ENCODE assay signal across 8 cellular contexts in the genomic region with DNA sequence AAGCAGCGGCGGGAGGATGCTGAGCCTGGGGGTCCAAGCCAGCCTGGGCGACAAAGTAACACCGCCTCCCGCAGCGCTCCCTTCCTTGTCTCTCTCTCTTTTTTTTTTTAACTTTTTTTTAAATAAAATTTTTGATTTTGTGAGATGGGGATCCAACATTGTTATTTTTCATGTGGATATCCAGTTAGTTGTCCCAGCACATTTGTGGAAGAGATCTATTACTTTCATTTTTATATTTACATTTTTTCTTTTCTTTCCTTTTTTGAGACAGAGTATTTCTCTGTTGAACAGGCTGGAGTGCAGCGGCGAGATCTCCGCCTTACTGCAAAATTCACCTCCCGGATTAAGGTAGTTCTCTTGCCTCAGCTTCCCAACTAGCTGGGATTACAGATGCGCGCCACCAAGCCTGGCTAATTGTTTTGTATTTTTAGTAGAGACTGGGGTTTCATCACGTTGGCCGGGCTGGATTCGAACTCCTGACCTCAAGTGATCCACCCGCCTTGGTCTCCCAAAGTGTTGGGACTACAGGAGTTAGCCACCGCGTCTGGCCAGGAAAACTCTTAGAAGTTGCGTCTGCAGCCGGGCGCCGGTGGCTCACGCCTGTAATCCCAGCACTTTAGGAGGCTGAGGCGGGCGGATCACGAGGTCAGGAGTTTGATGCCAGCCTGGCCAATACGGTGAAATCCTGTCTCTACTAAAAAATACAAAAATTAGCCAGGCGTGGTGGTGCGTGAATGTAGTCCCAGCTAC. TPM values are rescaled to one million over a fixed set of nuclear protein-coding genes. Genes with fewer than 3 reads are reported as not detected.
DNase-seq lines count a peak whose midpoint lies in the region; ATAC-seq lines count a peak whose summit lies in the region.

No MANE protein-coding gene starts in this region.

- H3K36me3 ChIP-seq in CD4-positive, CD25-positive, alpha-beta regulatory T cell (ENCODE audit: control insufficient read depth, insufficient read depth, low read length) = no peaks in the 10 kb centered on the region
- H3K36me3 ChIP-seq in MG63 (no peaks in the 10 kb centered on the region), neuron (ENCODE audit: insufficient read depth, low read length) (no peaks in the 10 kb centered on the region)

- H3K9me3 Mint-ChIP-seq in CD4-positive, CD25-positive, alpha-beta regulatory T cell = peaks cover 0 to 37% (median 18%) of the 10 kb centered on the region in 7 donors
- H3K9me3 Mint-ChIP-seq in effector memory CD8-positive, alpha-beta T cell = peaks cover 0 to 2% of the 10 kb centered on the region in 2 donors

- H3K4me3 ChIP-seq in CD4-positive, CD25-positive, alpha-beta regulatory T cell (ENCODE audit: low read depth, low read length) = peak overlapping the region; percentile 74
- H3K4me3 ChIP-seq in MG63 = peak overlapping the region; percentile 79
- peak overlapping the region; percentile 91 for H3K4me3 ChIP-seq in neuron (ENCODE audit: low read length)

- no peak for ATAC-seq in CD4-positive, CD25-positive, alpha-beta regulatory T cell (ENCODE audit: low read depth in 2 of 2)
- no peak for ATAC-seq in effector memory CD8-positive, alpha-beta T cell (replicated peaks)
- ATAC-seq in left lobe of liver (no peak), GM21447 (IDR thresholded peaks at IDR 0.05; ENCODE audit: unreplicated experiment) (no peak)

- H3K4me1 Mint-ChIP-seq in CD4-positive, CD25-positive, alpha-beta regulatory T cell = peaks cover 3 to 37% (median 12%) of the 10 kb centered on the region in 4 donors
- H3K4me1 Mint-ChIP-seq in effector memory CD8-positive, alpha-beta T cell (ENCODE audit: low read depth in 2 of 2) = peaks cover 16 to 24% of the 10 kb centered on the region in 2 donors

- no peak overlapping the region for H3K27ac Mint-ChIP-seq in CD4-positive, CD25-positive, alpha-beta regulatory T cell
- peak overlapping the region in 1 of 2 donors; percentile 51 for H3K27ac Mint-ChIP-seq in effector memory CD8-positive, alpha-beta T cell

- peaks cover 5% of the 10 kb centered on the region for H3K27me3 Mint-ChIP-seq in CD4-positive, CD25-positive, alpha-beta regulatory T cell
- H3K27me3 Mint-ChIP-seq in effector memory CD8-positive, alpha-beta T cell = no peaks in the 10 kb centered on the region

- peaks cover 17 to 43% of the 10 kb centered on the region in 2 experiments for H3K9me3 ChIP-seq in CD4-positive, CD25-positive, alpha-beta regulatory T cell (ENCODE audit: control insufficient read depth in 2 of 2, low read length in 2 of 2)
- peaks cover 9% of the 10 kb centered on the region for H3K9me3 ChIP-seq in MG63
- peaks cover 6% of the 10 kb centered on the region for H3K9me3 ChIP-seq in neuron (ENCODE audit: low read length)

- H3K4me3 Mint-ChIP-seq in CD4-positive, CD25-positive, alpha-beta regulatory T cell = peak overlapping the region; percentile 94 to 99 (median 96)
- peak overlapping the region; percentile 88 to 91 for H3K4me3 Mint-ChIP-seq in effector memory CD8-positive, alpha-beta T cell

- H2AFZ ChIP-seq in neuron (ENCODE audit: low read depth, low read length) = peak overlapping the region; percentile 88

- peak overlapping the region; percentile 74 for H3K27ac ChIP-seq in CD4-positive, CD25-positive, alpha-beta regulatory T cell (ENCODE audit: insufficient read depth, low read length, poor library complexity, severe bottlenecking)

- peaks cover 7% of the 10 kb centered on the region for H3K36me3 Mint-ChIP-seq in CD4-positive, CD25-positive, alpha-beta regulatory T cell
- peaks cover 20% of the 10 kb centered on the region for H3K36me3 Mint-ChIP-seq in effector memory CD8-positive, alpha-beta T cell (ENCODE audit: insufficient read depth)

- H3K4me1 ChIP-seq in CD4-positive, CD25-positive, alpha-beta regulatory T cell (ENCODE audit: control insufficient read depth, insufficient read depth, low read length, poor library complexity, severe bottlenecking) = peaks cover 13% of the 10 kb centered on the region
- H3K4me1 ChIP-seq in neuron (ENCODE audit: insufficient read depth, low read length) = peaks cover 8% of the 10 kb centered on the region

- no peak for DNase-seq in CD4-positive, CD25-positive, alpha-beta regulatory T cell
- no peak for DNase-seq in MG63
- DNase-seq in effector memory CD8-positive, alpha-beta T cell = no peak
- DNase-seq in left lobe of liver (ENCODE audit: low spot score) = no peak
- no peak for DNase-seq in DMS53 treated with DMSO at 0.1 percent for 48 hours (lab: John Stamatoyannopoulos, UW; ENCODE audit: unreplicated experiment)
- no peak for DNase-seq in GOT3 (lab: John Stamatoyannopoulos, UW)

- no peaks in the 10 kb centered on the region for H3K27me3 ChIP-seq in CD4-positive, CD25-positive, alpha-beta regulatory T cell (ENCODE audit: control insufficient read depth, insufficient read depth, low read length)
- H3K27me3 ChIP-seq in MG63 = no peaks in the 10 kb centered on the region
- no peaks in the 10 kb centered on the region for H3K27me3 ChIP-seq in neuron (ENCODE audit: insufficient read depth, low read length)

RNA-seq across cellular contexts. Expression of gene ZNF816, which starts 19.4 kb away (rescaled TPM):
- 5.1 TPM for total RNA-seq in CD4-positive, CD25-positive, alpha-beta regulatory T cell
- polyA plus RNA-seq in CD4-positive, CD25-positive, alpha-beta regulatory T cell = 10 to 100 TPM; 10.6 to 25.1 (median 18.7) TPM
- 0.63 and 3.3 TPM in 2 replicates for total RNA-seq in MG63 (2014; rRNA removed; shearing (Covaris generic); ENCODE audit: low replicate concordance)
- total RNA-seq in left lobe of liver = 0.75 TPM

RNA-seq across cellular contexts. Expression of gene ZNF888, which starts 20.1 kb away (rescaled TPM):
- total RNA-seq in CD4-positive, CD25-positive, alpha-beta regulatory T cell = 5.0 TPM
- 1 to 10 TPM; 1.7 to 2.8 (median 2.3) TPM for polyA plus RNA-seq in CD4-positive, CD25-positive, alpha-beta regulatory T cell
- total RNA-seq in MG63 (2014; rRNA removed; shearing (Covaris generic); ENCODE audit: low replicate concordance) = 1.5 and 2.3 TPM in 2 replicates
- total RNA-seq in left lobe of liver = 0.70 TPM

RNA-seq across cellular contexts. Expression of gene ZNF320, which starts 45.9 kb away (rescaled TPM):
- 5.6 TPM for total RNA-seq in CD4-positive, CD25-positive, alpha-beta regulatory T cell
- polyA plus RNA-seq in CD4-positive, CD25-positive, alpha-beta regulatory T cell = 1 to 10 TPM; 1.3 to 5.4 (median 1.8) TPM
- total RNA-seq in MG63 (2014; rRNA removed; shearing (Covaris generic); ENCODE audit: low replicate concordance) = 1.6 TPM in 1 of 2 replicates, not detected in the other
- 1.2 TPM for total RNA-seq in left lobe of liver
